Comparison of ENCODE assay signal across 37 cellular contexts in genomic region chr3:45887759-45888511, GRCh38. TPM values are rescaled to one million over a fixed set of nuclear protein-coding genes. Genes with fewer than 3 reads are reported as not detected.
A peak's percentile ranks its signal among the peaks of the same experiment; 100 is the strongest.
DNase-seq lines count a peak whose midpoint lies in the region; ATAC-seq, FAIRE-seq and TF ChIP-seq lines count a peak whose summit lies in the region.
"Had no signal": no experiment of that assay in that cellular context is flagged by ENCODE, and none has a peak within 500 bp of the region (broad histone marks: within the 10 kb centered on the region; RNA-seq: fewer than 3 reads in every experiment).

No MANE protein-coding gene starts in this region.

- H3K4me1 ChIP-seq in K562 (replicated peaks in 1 of 2; ENCODE audit: control insufficient read depth in 2 of 2, insufficient read depth in 2 of 2, low read length in 2 of 2): no peaks in the 10 kb centered on the region
- no peaks in the 10 kb centered on the region for H3K4me1 ChIP-seq in small intestine (ENCODE audit: control insufficient read depth in 2 of 2, insufficient read depth in 1 of 2, low read depth in 1 of 2, low read length in 1 of 2)
- no peaks in the 10 kb centered on the region for H3K4me1 ChIP-seq in heart right ventricle
- H3K4me1 ChIP-seq: left ventricle myocardium inferior, SJCRH30, tibial artery, vagina had no signal

- POLR2A ChIA-PET in K562 (lab: Yijun Ruan, JAX): interaction anchor here (1.0 to 1.4 kb wide), 3 partner anchors 10 to 13 kb away, joined by 3 read pairs; no protein-coding TSS in a partner anchor

- no peaks in the 10 kb centered on the region for H3K79me2 ChIP-seq in K562 (ENCODE audit: control insufficient read depth, insufficient read depth, low read length)

- H3K9me3 Mint-ChIP-seq in activated T-cell treated with anti-CD3 and anti-CD28 coated beads, Interleukin-2, amount 50 U/mL, for 4 hours: no peaks in the 10 kb centered on the region

- H3K36me3 ChIP-seq in KOPT-K1 (ENCODE audit: insufficient read depth, low read length) (peaks cover 70% of the 10 kb centered on the region), K562 (ENCODE audit: control insufficient read depth, insufficient read depth, low read length) (no peaks in the 10 kb centered on the region), small intestine (ENCODE audit: control insufficient read depth in 2 of 2, insufficient read depth in 2 of 2, low read length in 2 of 2) (no peaks in the 10 kb centered on the region), heart right ventricle (no peaks in the 10 kb centered on the region)
- H3K36me3 ChIP-seq: left ventricle myocardium inferior, SJCRH30, tibial artery, vagina had no signal

- no peak for TF ChIP-seq EP300 in K562 (IDR thresholded peaks at IDR 0.05; ENCODE audit: low read length)

- H3K27me3 ChIP-seq in K562 (ENCODE audit: control insufficient read depth in 2 of 2, insufficient read depth in 2 of 2, low read length in 2 of 2) (peaks cover 4 to 23% of the 10 kb centered on the region in 2 experiments; a peak in 4 of 5 replicates), small intestine (ENCODE audit: control insufficient read depth in 2 of 2, insufficient read depth in 2 of 2, low read length in 2 of 2) (no peaks in the 10 kb centered on the region), heart right ventricle (peaks cover 0 to 4% (median 0%) of the 10 kb centered on the region in 7 donors)
- H3K27me3 ChIP-seq: SJCRH30, tibial artery, vagina had no signal

- no peaks in the 10 kb centered on the region for H3K36me3 Mint-ChIP-seq in activated T-cell treated with anti-CD3 and anti-CD28 coated beads, Interleukin-2, amount 50 U/mL, for 4 hours (ENCODE audit: insufficient read depth)
- H3K36me3 Mint-ChIP-seq: activated naive CD8-positive, alpha-beta T cell had no signal

- H4K20me1 ChIP-seq in K562 (replicated peaks; ENCODE audit: control insufficient read depth, insufficient read depth, low read length): no peaks in the 10 kb centered on the region

- H3K9ac ChIP-seq in K562 (ENCODE audit: insufficient read depth in 1 of 2, low read depth in 2 of 2, low read length in 2 of 2): no peak overlapping the region

- H3K4me2 ChIP-seq in K562 (ENCODE audit: insufficient read depth, low read length): no peak overlapping the region

- CTCF ChIA-PET in K562 (lab: Yijun Ruan, JAX; ENCODE audit: low intra/inter-chr PET ratio): no interaction called here

- peaks cover 14% of the 10 kb centered on the region for H3K27me3 Mint-ChIP-seq in activated T-cell treated with anti-CD3 and anti-CD28 coated beads, Interleukin-2, amount 50 U/mL, for 4 hours (ENCODE audit: low read depth)

- FAIRE-seq in K562 (lab: Jason Lieb, UNC) (no peak), small intestine (lab: Jason Lieb, UNC) (no peak), HTR-8/SVneo (lab: Jason Lieb, UNC) (no peak)
- FAIRE-seq: GM12878, islet of Langerhans, TTC549 had no signal

- peak; percentile 45 to 67 for ATAC-seq in activated T-cell treated with anti-CD3 and anti-CD28 coated beads, Interleukin-2, amount 50 U/mL, for 4 hours
- ATAC-seq in K562 (no peak), heart right ventricle (no peak)
- ATAC-seq: esophagus mucosa, sciatic nerve had no signal

- no peak for DNase-seq in activated T-cell treated with anti-CD3 and anti-CD28 coated beads, Interleukin-2, amount 50 U/mL, for 4 hours
- no peak for DNase-seq in activated T-cell treated with anti-CD3 and anti-CD28 coated beads, Interleukin-2, amount 50 U/mL, for 48 hours
- DNase-seq in K562 (ENCODE audit: extremely low read depth in 1 of 4, low spot score in 3 of 4) (no peak), small intestine (no peak), HTR-8/SVneo (ENCODE audit: insufficient read length, low spot score) (no peak), heart right ventricle (no peak)
- no peak for DNase-seq in effector CD8-positive, alpha-beta T cell (lab: John Stamatoyannopoulos, UW)
- DNase-seq: activated CD4-positive, alpha-beta T cell treated with anti-CD3 and anti-CD28 coated beads, Interleukin-2, amount 50 U/mL, for 48 hours; activated effector memory CD4-positive, alpha-beta T cell treated with anti-CD3 and anti-CD28 coated beads, Interleukin-2, amount 50 U/mL, for 16 hours; AML-193; anterior cingulate cortex; cortex of kidney; glutamatergic neuron; Kasumi-1; left ventricle myocardium inferior; mesenchymal stem cell; NCI-H1436 treated with DMSO at 0.1 percent for 48 hours; NCI-H510A; posterior cingulate gyrus; RPMI8226; SJCRH30; stimulated activated CD4-positive, alpha-beta T cell treated with anti-CD3 and anti-CD28 coated beads, Interleukin-12 subunit alpha, Interleukin-12 subunit beta, amount 100 ng/mL, for 4 hours; stimulated activated CD4-positive, alpha-beta T cell treated with anti-CD3 and anti-CD28 coated beads, Interleukin-2, amount 100 ng/mL, for 48 hours; tibial artery had no signal

- TF ChIP-seq POLR2A in K562 (conservative IDR thresholded peaks at IDR 0.05): no peak

- no peak overlapping the region for H3K4me3 ChIP-seq in K562
- peak overlapping the region in 1 of 2 donors; percentile 44 for H3K4me3 ChIP-seq in small intestine (ENCODE audit: low read depth in 1 of 2, low read length in 2 of 2)
- no peak overlapping the region for H3K4me3 ChIP-seq in heart right ventricle
- H3K4me3 ChIP-seq: GM12878, left ventricle myocardium inferior, SJCRH30, tibial artery, vagina had no signal

- no peaks in the 10 kb centered on the region for H3K9me1 ChIP-seq in K562 (ENCODE audit: control insufficient read depth, insufficient read depth, low read length)

- TF ChIP-seq RAD21 in K562 (CRISPR knock-in tag; conservative IDR thresholded peaks at IDR 0.05 in 1 of 2, IDR thresholded peaks at IDR 0.05 in 1 of 2): no peak

- 15% methylated on average over 7 of the region's 7 CpGs for WGBS in K562 (ENCODE audit: insufficient coverage, low coverage, missing lambda C conversion rate)
- 52 to 60% (median 58%) methylated on average over 7 of the region's 7 CpGs for WGBS in small intestine, 3 donors
- 63 to 70% methylated on average over 7 of the region's 7 CpGs for WGBS in heart right ventricle, 2 donors

- intact Hi-C loops in K562 (cut with micrococcal nuclease) (no loop called here), heart right ventricle (cut with DNase I) (no loop called here)

- no peaks in the 10 kb centered on the region for H3K9me3 ChIP-seq in KOPT-K1 (ENCODE audit: insufficient read depth, low read length, poor library complexity, severe bottlenecking)
- no peaks in the 10 kb centered on the region for H3K9me3 ChIP-seq in K562 (replicated peaks; ENCODE audit: control insufficient read depth, insufficient read depth, low read depth, low read length)
- no peaks in the 10 kb centered on the region for H3K9me3 ChIP-seq in small intestine (ENCODE audit: control insufficient read depth, low read depth)
- H3K9me3 ChIP-seq in heart right ventricle: no peaks in the 10 kb centered on the region
- H3K9me3 ChIP-seq: left ventricle myocardium inferior, SJCRH30, tibial artery, vagina had no signal

- H3K4me1 Mint-ChIP-seq in activated T-cell treated with anti-CD3 and anti-CD28 coated beads, Interleukin-2, amount 50 U/mL, for 4 hours (ENCODE audit: low read depth): peaks cover 37% of the 10 kb centered on the region

- H3K27ac ChIP-seq in KOPT-K1 (ENCODE audit: low read depth, low read length, poor library complexity, severe bottlenecking) (peak overlapping the region; percentile 89), K562 (ENCODE audit: extremely low read depth, low read depth, low read length) (no peak overlapping the region), small intestine (ENCODE audit: low read depth in 1 of 2, low read length in 1 of 2) (peak overlapping the region; percentile 21 to 52), heart right ventricle (no peak overlapping the region)
- H3K27ac ChIP-seq: left ventricle myocardium inferior, SJCRH30, tibial artery, vagina had no signal

- no TSS peak for BruUV-seq in K562 (replicated peaks; lab: Mats Ljungman, UMichigan)

- no peak overlapping the region for H3K4me3 Mint-ChIP-seq in activated T-cell treated with anti-CD3 and anti-CD28 coated beads, Interleukin-2, amount 50 U/mL, for 4 hours
- H3K4me3 Mint-ChIP-seq: activated naive CD8-positive, alpha-beta T cell had no signal

- no peak for TF ChIP-seq CTCF in K562 (IDR thresholded peaks at IDR 0.05 in 2 of 3, conservative IDR thresholded peaks at IDR 0.05 in 1 of 3; ENCODE audit: insufficient read depth in 2 of 3, low read depth in 1 of 3, low read length in 3 of 3)
- no peak for TF ChIP-seq CTCF in heart right ventricle (IDR thresholded peaks at IDR 0.05)

- in situ Hi-C loops in K562 (cut with MboI): no loop called here

- no peak overlapping the region for H2AFZ ChIP-seq in K562 (ENCODE audit: low read depth, low read length)

RNA-seq across cellular contexts. Expression of gene CCR9, which starts 1.6 kb away (rescaled TPM):
- not detected for total RNA-seq in activated T-cell treated with anti-CD3 and anti-CD28 coated beads, Interleukin-2, amount 50 U/mL, for 4 hours
- not detected in 2 replicates for total RNA-seq in K562 (2011; cell fraction: chromatin; rRNA removed; ENCODE audit: low replicate concordance)
- total RNA-seq in K562 (2011; cell fraction: nucleolus; rRNA removed): not detected in 2 replicates
- total RNA-seq in K562 (2011; cell fraction: nucleoplasm; rRNA removed): not detected in 2 replicates
- total RNA-seq in K562 (2014; rRNA removed) (not detected in 2 replicates), K562 (2014; rRNA removed; fragmentation: Illumina TruSeq; extraction: Trizol) (not detected in 2 replicates), K562 (2015; rRNA removed; fragmentation: Illumina TruSeq; extraction: Trizol) (not detected in 2 replicates), K562 (2021) (not detected in 2 replicates), heart right ventricle (not detected)
- polyA plus RNA-seq in K562 (2011; rRNA removed) (not detected in 2 replicates), K562 (2014; fragmentation: Illumina TruSeq; extraction: Trizol) (not detected in 2 replicates), K562 (2014; fragmentation: Nextera tagmentation; extraction: Ambion mirVana) (not detected), K562 (2014; rRNA removed) (not detected in 2 replicates), small intestine (1 to 10 TPM in 2 of 3 donors, under 1 TPM in 1; 0.22 to 2.7 (median 1.1) TPM), heart right ventricle (not detected)
- not detected in 2 replicates for polyA plus RNA-seq in K562 (2011; cell fraction: cytosol; rRNA removed)
- not detected in 2 replicates for polyA plus RNA-seq in K562 (2011; cell fraction: nucleus; rRNA removed)
- 0.07 TPM in 1 of 2 replicates, not detected in the other for polyA plus RNA-seq in K562 (2012)
- not detected in 2 replicates for polyA minus RNA-seq in K562 (2011; rRNA and poly(A)+ RNA removed)
- not detected in 2 replicates for polyA minus RNA-seq in K562 (2011; cell fraction: cytosol; rRNA and poly(A)+ RNA removed)
- not detected in 2 replicates for polyA minus RNA-seq in K562 (2011; cell fraction: nucleus; rRNA and poly(A)+ RNA removed)
- total RNA-seq: A673; cardiac septum; esophagus mucosa; fibroblast of villous mesenchyme; H4; left ventricle myocardium inferior; SJCRH30; T-helper 1 cell treated with Interleukin-12 subunit alpha and Interleukin-12 subunit beta and Interleukin-4 antibody, amounts not matched to agents 30 ng/mL and 1 ng/mL, for 36 hours; vagina had no signal

RNA-seq across cellular contexts. Expression of gene LZTFL1, which starts 46.0 kb away (rescaled TPM):
- 1 to 10 TPM; 4.6 to 7.5 (median 7.0) TPM for total RNA-seq in activated T-cell treated with anti-CD3 and anti-CD28 coated beads, Interleukin-2, amount 50 U/mL, for 4 hours
- 9.0 and 14.3 TPM in 2 replicates for total RNA-seq in K562 (2011; cell fraction: chromatin; rRNA removed; ENCODE audit: low replicate concordance)
- 3.3 TPM in 2 replicates for total RNA-seq in K562 (2011; cell fraction: nucleolus; rRNA removed)
- total RNA-seq in K562 (2011; cell fraction: nucleoplasm; rRNA removed): 5.9 and 10.1 TPM in 2 replicates
- total RNA-seq in K562 (2014; rRNA removed) (10.0 and 11.7 TPM in 2 replicates), K562 (2014; rRNA removed; fragmentation: Illumina TruSeq; extraction: Trizol) (13.9 and 15.4 TPM in 2 replicates), K562 (2015; rRNA removed; fragmentation: Illumina TruSeq; extraction: Trizol) (11.0 and 13.1 TPM in 2 replicates), K562 (2021) (15.3 TPM in 2 replicates), heart right ventricle (10 to 100 TPM in 3 of 10 donors, 1 to 10 TPM in 7; 6.0 to 12.2 (median 8.7) TPM)
- polyA plus RNA-seq in K562 (2011; rRNA removed) (30.2 and 33.7 TPM in 2 replicates), K562 (2014; fragmentation: Illumina TruSeq; extraction: Trizol) (21.1 and 21.8 TPM in 2 replicates), K562 (2014; fragmentation: Nextera tagmentation; extraction: Ambion mirVana) (10 to 100 TPM; 10.7 to 17.3 TPM), K562 (2014; rRNA removed) (15.1 and 15.8 TPM in 2 replicates), small intestine (1 to 10 TPM; 4.5 to 7.7 (median 5.4) TPM), heart right ventricle (1 to 10 TPM; 2.6 to 6.6 TPM)
- 8.8 and 17.2 TPM in 2 replicates for polyA plus RNA-seq in K562 (2011; cell fraction: cytosol; rRNA removed)
- 13.9 and 31.2 TPM in 2 replicates for polyA plus RNA-seq in K562 (2011; cell fraction: nucleus; rRNA removed)
- polyA plus RNA-seq in K562 (2012): 10.9 and 29.7 TPM in 2 replicates
- 17.5 and 22.8 TPM in 2 replicates for polyA minus RNA-seq in K562 (2011; rRNA and poly(A)+ RNA removed)
- 7.3 and 12.4 TPM in 2 replicates for polyA minus RNA-seq in K562 (2011; cell fraction: cytosol; rRNA and poly(A)+ RNA removed)
- 4.8 and 10.7 TPM in 2 replicates for polyA minus RNA-seq in K562 (2011; cell fraction: nucleus; rRNA and poly(A)+ RNA removed)

RNA-seq across cellular contexts. Expression of gene CXCR6, which starts 55.3 kb away (rescaled TPM):
- total RNA-seq in activated T-cell treated with anti-CD3 and anti-CD28 coated beads, Interleukin-2, amount 50 U/mL, for 4 hours: 1 to 10 TPM; 1.4 to 2.6 (median 1.6) TPM
- not detected in 2 replicates for total RNA-seq in K562 (2011; cell fraction: chromatin; rRNA removed; ENCODE audit: low replicate concordance)
- total RNA-seq in K562 (2011; cell fraction: nucleolus; rRNA removed): not detected in 2 replicates
- total RNA-seq in K562 (2011; cell fraction: nucleoplasm; rRNA removed): not detected in 2 replicates
- total RNA-seq in K562 (2014; rRNA removed) (not detected in 2 replicates), K562 (2014; rRNA removed; fragmentation: Illumina TruSeq; extraction: Trizol) (not detected in 2 replicates), K562 (2015; rRNA removed; fragmentation: Illumina TruSeq; extraction: Trizol) (not detected in 2 replicates), K562 (2021) (not detected in 2 replicates), heart right ventricle (1 to 10 TPM in 1 of 10 donors, under 1 TPM in 5, not detected in 4; 0.17 to 1.2 (median 0.39) TPM)
- polyA plus RNA-seq in K562 (2011; rRNA removed) (not detected in 2 replicates), K562 (2014; fragmentation: Illumina TruSeq; extraction: Trizol) (not detected in 2 replicates), K562 (2014; fragmentation: Nextera tagmentation; extraction: Ambion mirVana) (under 1 TPM in 1 of 2 experiments, not detected in 1; 0.28 TPM), K562 (2014; rRNA removed) (not detected in 2 replicates), small intestine (1 to 10 TPM in 2 of 3 donors, under 1 TPM in 1; 0.45 to 2.7 (median 2.2) TPM), heart right ventricle (under 1 TPM; 0.22 to 0.36 TPM)
- polyA plus RNA-seq in K562 (2011; cell fraction: cytosol; rRNA removed): not detected in 2 replicates
- polyA plus RNA-seq in K562 (2011; cell fraction: nucleus; rRNA removed): not detected in 2 replicates
- polyA plus RNA-seq in K562 (2012): 0.12 and 0.16 TPM in 2 replicates
- not detected in 2 replicates for polyA minus RNA-seq in K562 (2011; rRNA and poly(A)+ RNA removed)
- not detected in 2 replicates for polyA minus RNA-seq in K562 (2011; cell fraction: cytosol; rRNA and poly(A)+ RNA removed)
- not detected in 2 replicates for polyA minus RNA-seq in K562 (2011; cell fraction: nucleus; rRNA and poly(A)+ RNA removed)
- total RNA-seq: A673, GM12878, H4, SJCRH30 had no signal

Comparison
In these comparisons a context has a peak if more than half of its experiments do, and no peak if none do; other contexts are left out.
1. ATAC-seq: peak in activated T-cell treated with anti-CD3 and anti-CD28 coated beads, Interleukin-2, amount 50 U/mL, for 4 hours (2 of 2); none in K562 (single experiment) and heart right ventricle (0 of 8).
2. H3K27ac ChIP-seq: peak in KOPT-K1 (single experiment) and small intestine (2 of 2); none in K562 (single experiment) and heart right ventricle (0 of 10).